Comparison of ENCODE assay signal across 8 cellular contexts in the genomic region with DNA sequence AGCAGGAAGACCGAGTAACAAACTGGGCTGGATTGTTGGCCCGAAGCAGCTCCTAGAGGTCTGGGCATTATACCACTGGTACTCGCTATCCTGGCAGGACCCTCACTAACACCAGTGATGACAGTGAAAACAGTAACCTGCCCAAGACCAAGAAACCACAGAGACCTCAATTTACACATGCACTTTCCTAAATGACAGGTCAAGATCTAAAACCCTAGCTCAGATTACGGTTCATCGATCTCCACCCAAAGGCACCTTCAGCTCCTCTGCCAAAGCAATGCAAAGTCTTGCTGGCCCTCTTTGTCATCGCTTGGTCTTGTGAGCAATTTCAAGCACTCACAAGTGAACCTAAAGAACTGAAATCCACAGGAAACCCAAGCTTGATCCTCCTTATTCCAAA. TPM values are rescaled to one million over a fixed set of nuclear protein-coding genes. Genes with fewer than 3 reads are reported as not detected.
DNase-seq lines count a peak whose midpoint lies in the region; ATAC-seq and TF ChIP-seq lines count a peak whose summit lies in the region.

No MANE protein-coding gene starts in this region.

- no peaks in the 10 kb centered on the region for H3K27me3 Mint-ChIP-seq in chondrocyte (ENCODE audit: low read depth)

- peaks cover 30% of the 10 kb centered on the region for H3K4me1 Mint-ChIP-seq in chondrocyte (ENCODE audit: low read depth)

- peaks cover 14 to 21% of the 10 kb centered on the region in 2 donors for H3K36me3 ChIP-seq in muscle layer of duodenum (ENCODE audit: control insufficient read depth in 1 of 2, insufficient read depth in 2 of 2, low read length in 2 of 2)

- no peak for DNase-seq in AG04450 (ENCODE audit: low read depth, low spot score)
- DNase-seq in Jurkat, Clone E6-1 (ENCODE audit: low read depth, low spot score): no peak
- DNase-seq in chondrocyte (ENCODE audit: low spot score): no peak
- no peak for DNase-seq in NCI-H2107 (lab: John Stamatoyannopoulos, UW)
- DNase-seq in left colon: no peak
- DNase-seq in NCI-H1417 treated with DMSO at 0.1 percent for 48 hours (lab: John Stamatoyannopoulos, UW): no peak

- no peak for TF ChIP-seq CTCF in AG04450 (IDR thresholded peaks at IDR 0.05; ENCODE audit: low read depth, low read length)
- no peak for TF ChIP-seq CTCF in chondrocyte (IDR thresholded peaks at IDR 0.05)

- H3K9me3 ChIP-seq in AG04450 (ENCODE audit: control insufficient read depth, insufficient read depth, low read length) (no peaks in the 10 kb centered on the region), muscle layer of duodenum (ENCODE audit: control insufficient read depth in 1 of 2, low read length in 2 of 2) (no peaks in the 10 kb centered on the region)

- peak overlapping the region; percentile 92 for H3K4me3 ChIP-seq in AG04450 (ENCODE audit: low read depth, low read length)
- H3K4me3 ChIP-seq in Jurkat, Clone E6-1 (ENCODE audit: low read length): peak overlapping the region; percentile 78
- H3K4me3 ChIP-seq in muscle layer of duodenum (ENCODE audit: low read depth in 1 of 2, low read length in 2 of 2): peak overlapping the region; percentile 88 to 97

- POLR2A ChIA-PET in AG04450 (lab: Yijun Ruan, JAX): interaction anchor here (0.5 kb wide), 1 partner anchor 26 kb away, joined by 5 read pairs; no protein-coding TSS in a partner anchor

- peak overlapping the region; percentile 93 for H3K27ac Mint-ChIP-seq in chondrocyte (ENCODE audit: unreplicated experiment)

- H3K27ac ChIP-seq in AG04450 (ENCODE audit: low read depth, low read length) (no peak overlapping the region), muscle layer of duodenum (ENCODE audit: low read length) (peak overlapping the region; percentile 50)

- peaks cover 18 to 27% of the 10 kb centered on the region in 2 donors for H3K4me1 ChIP-seq in muscle layer of duodenum (ENCODE audit: control insufficient read depth in 1 of 2, insufficient read depth in 2 of 2, low read length in 2 of 2)

- ATAC-seq in left colon (no peak), HG03045 (IDR thresholded peaks at IDR 0.05; ENCODE audit: unreplicated experiment) (no peak)

- CTCF ChIA-PET in AG04450 (lab: Charles Lee): interaction anchor here (0.6 to 1.1 kb wide), 2 partner anchors 63 to 166 kb away, joined by 4 read pairs; no protein-coding TSS in a partner anchor

- H3K27me3 ChIP-seq in AG04450 (ENCODE audit: control insufficient read depth, insufficient read depth, low read length): no peaks in the 10 kb centered on the region
- H3K27me3 ChIP-seq in muscle layer of duodenum (ENCODE audit: low read depth, low read length): no peaks in the 10 kb centered on the region

- H3K36me3 Mint-ChIP-seq in chondrocyte (ENCODE audit: low read depth): peaks cover 11% of the 10 kb centered on the region

- H3K4me3 Mint-ChIP-seq in chondrocyte (ENCODE audit: unreplicated experiment): peak overlapping the region; percentile 90

- intact Hi-C loops in left colon (cut with DNase I, micrococcal nuclease): no loop called here

- H3K9me3 Mint-ChIP-seq in chondrocyte (ENCODE audit: low read depth): no peaks in the 10 kb centered on the region

RNA-seq across cellular contexts. Expression of gene PIP4K2B, which starts 1.5 kb away (rescaled TPM):
- 36.8 and 38.6 TPM in 2 replicates for polyA plus RNA-seq in AG04450 (2011; rRNA removed)
- 59.5 and 82.8 TPM in 2 replicates for polyA minus RNA-seq in AG04450 (2011; rRNA and poly(A)+ RNA removed)
- 42.4 TPM for polyA plus RNA-seq in Jurkat, Clone E6-1 (2012; ENCODE audit: insufficient read depth, insufficient read length)
- 55.5 to 66.8 TPM (median 58.7 TPM) in 3 replicates for total RNA-seq in chondrocyte
- total RNA-seq in left colon: 10 to 100 TPM; 14.1 to 18.5 TPM

RNA-seq across cellular contexts. Expression of gene CWC25, which starts 27.3 kb away (rescaled TPM):
- 13.3 and 15.3 TPM in 2 replicates for polyA plus RNA-seq in AG04450 (2011; rRNA removed)
- 6.3 and 7.0 TPM in 2 replicates for polyA minus RNA-seq in AG04450 (2011; rRNA and poly(A)+ RNA removed)
- polyA plus RNA-seq in Jurkat, Clone E6-1 (2012; ENCODE audit: insufficient read depth, insufficient read length): 30.7 TPM
- total RNA-seq in chondrocyte: 8.3 to 13.5 TPM (median 11.8 TPM) in 3 replicates
- total RNA-seq in left colon: 10 to 100 TPM; 19.0 to 21.0 TPM

RNA-seq across cellular contexts. Expression of gene PSMB3, which starts 45.3 kb away (rescaled TPM):
- polyA plus RNA-seq in AG04450 (2011; rRNA removed): 234 and 276 TPM in 2 replicates
- 220 and 283 TPM in 2 replicates for polyA minus RNA-seq in AG04450 (2011; rRNA and poly(A)+ RNA removed)
- 537 TPM for polyA plus RNA-seq in Jurkat, Clone E6-1 (2012; ENCODE audit: insufficient read depth, insufficient read length)
- total RNA-seq in chondrocyte (118 to 156 TPM (median 120 TPM) in 3 replicates), left colon (100 to 1,000 TPM; 131 to 154 TPM)

RNA-seq across cellular contexts. Expression of gene PCGF2, which starts 49.7 kb away (rescaled TPM):
- polyA plus RNA-seq in AG04450 (2011; rRNA removed): 13.5 and 18.0 TPM in 2 replicates
- 19.4 and 29.5 TPM in 2 replicates for polyA minus RNA-seq in AG04450 (2011; rRNA and poly(A)+ RNA removed)
- polyA plus RNA-seq in Jurkat, Clone E6-1 (2012; ENCODE audit: insufficient read depth, insufficient read length): 29.7 TPM
- total RNA-seq in chondrocyte: 50.7 to 56.1 TPM (median 55.2 TPM) in 3 replicates
- 10 to 100 TPM; 41.1 to 53.7 TPM for total RNA-seq in left colon

RNA-seq across cellular contexts. Expression of gene RPL23, which starts 55.7 kb away (rescaled TPM):
- polyA plus RNA-seq in AG04450 (2011; rRNA removed): 2,769 and 3,155 TPM in 2 replicates
- 380 and 454 TPM in 2 replicates for polyA minus RNA-seq in AG04450 (2011; rRNA and poly(A)+ RNA removed)
- 2,665 TPM for polyA plus RNA-seq in Jurkat, Clone E6-1 (2012; ENCODE audit: insufficient read depth, insufficient read length)
- total RNA-seq in chondrocyte (916 to 959 TPM (median 937 TPM) in 3 replicates), left colon (100 to 1,000 TPM; 836 to 861 TPM)
